In the genomic region with DNA sequence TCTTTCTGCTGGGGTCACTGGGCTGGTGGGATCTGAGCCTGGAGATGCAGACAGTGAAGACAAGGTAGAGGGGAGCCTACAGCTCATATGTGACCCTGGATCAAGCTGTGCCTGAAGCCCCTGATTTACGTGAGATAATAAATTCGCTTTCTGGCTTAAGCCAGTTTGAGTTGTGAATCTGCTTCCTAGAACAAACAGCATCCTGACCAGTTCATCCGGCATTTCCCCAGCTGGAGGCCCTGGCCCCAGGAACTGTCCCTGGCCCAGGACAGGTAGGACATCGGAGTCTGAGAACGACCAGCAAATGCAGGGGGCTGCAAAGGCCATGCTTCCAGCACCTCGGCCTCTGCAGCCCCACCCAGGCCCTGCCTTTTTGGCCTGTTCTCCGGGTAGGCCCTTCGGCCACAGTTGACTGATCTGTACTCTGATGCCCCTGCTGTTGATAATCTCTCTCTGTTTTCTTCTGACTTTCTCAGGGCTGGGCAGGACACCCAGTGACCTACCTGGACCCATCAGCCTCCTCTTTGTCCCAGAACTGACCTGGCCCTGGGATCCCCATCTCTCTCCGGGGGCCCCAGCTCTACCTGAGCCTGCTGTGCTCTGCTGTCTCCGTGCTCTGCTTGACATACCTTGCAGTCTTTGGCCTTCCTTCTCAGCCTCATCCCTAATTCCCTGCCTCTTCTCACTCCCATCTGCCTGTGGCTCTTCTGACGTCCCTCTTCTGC, we compare ENCODE assay signal across 1 cellular context.
A peak's percentile ranks its signal among the peaks of the same experiment; 100 is the strongest.
TF ChIP-seq lines count a peak whose summit lies in the region.

No MANE protein-coding gene starts in this region.

TF ChIP-seq in K562, 482 proteins besides CTCF, POLR2A, EP300 and RAD21 (continued from another document):
- TF ChIP-seq HIVEP1 (CRISPR knock-in tag; IDR thresholded peaks at IDR 0.05), result no peak
- TF ChIP-seq, protein P1, sequence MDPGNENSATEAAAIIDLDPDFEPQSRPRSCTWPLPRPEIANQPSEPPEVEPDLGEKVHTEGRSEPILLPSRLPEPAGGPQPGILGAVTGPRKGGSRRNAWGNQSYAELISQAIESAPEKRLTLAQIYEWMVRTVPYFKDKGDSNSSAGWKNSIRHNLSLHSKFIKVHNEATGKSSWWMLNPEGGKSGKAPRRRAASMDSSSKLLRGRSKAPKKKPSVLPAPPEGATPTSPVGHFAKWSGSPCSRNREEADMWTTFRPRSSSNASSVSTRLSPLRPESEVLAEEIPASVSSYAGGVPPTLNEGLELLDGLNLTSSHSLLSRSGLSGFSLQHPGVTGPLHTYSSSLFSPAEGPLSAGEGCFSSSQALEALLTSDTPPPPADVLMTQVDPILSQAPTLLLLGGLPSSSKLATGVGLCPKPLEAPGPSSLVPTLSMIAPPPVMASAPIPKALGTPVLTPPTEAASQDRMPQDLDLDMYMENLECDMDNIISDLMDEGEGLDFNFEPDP (CRISPR knock-in tag; IDR thresholded peaks at IDR 0.05), result no peak
- no peak for TF ChIP-seq ZNF830 (CRISPR knock-in tag; IDR thresholded peaks at IDR 0.05)
- TF ChIP-seq SP2 (IDR thresholded peaks at IDR 0.05; ENCODE audit: extremely low read depth, low read depth, low read length, poor library complexity, severe bottlenecking), result no peak
- no peak for TF ChIP-seq NCOA1 (IDR thresholded peaks at IDR 0.05; ENCODE audit: low read depth)
- no peak for TF ChIP-seq ZNF780A (CRISPR knock-in tag; IDR thresholded peaks at IDR 0.05)
- no peak for TF ChIP-seq XRCC5 (IDR thresholded peaks at IDR 0.05; ENCODE audit: low read depth, low read length)
- TF ChIP-seq MCM5 (IDR thresholded peaks at IDR 0.05; ENCODE audit: low read depth), result no peak
- TF ChIP-seq RBFOX2 (IDR thresholded peaks at IDR 0.05; ENCODE audit: low read depth, low read length), result 0 out of 2 replicates have a peak, but pooled peaks have one; percentile 22
- no peak for TF ChIP-seq BRF1 (IDR thresholded peaks at IDR 0.05; ENCODE audit: borderline replicate concordance, extremely low read depth, insufficient read length)
- TF ChIP-seq ETS2 (tag; IDR thresholded peaks at IDR 0.05; ENCODE audit: borderline replicate concordance, poor library complexity, severe bottlenecking), result no peak
- TF ChIP-seq SIN3A (IDR thresholded peaks at IDR 0.05; ENCODE audit: borderline replicate concordance in 2 of 2, control insufficient read depth in 1 of 2, low read depth in 2 of 2, low read length in 2 of 2), result no peak
- no peak for TF ChIP-seq MAFG (tag; conservative IDR thresholded peaks at IDR 0.05)
- peak; percentile 22; the same call in 1 of the 2 replicates for TF ChIP-seq ZNF263 (CRISPR knock-in tag; IDR thresholded peaks at IDR 0.05; ENCODE audit: borderline replicate concordance)
- peak; percentile 27; the same call in 1 of the 2 replicates for TF ChIP-seq BCOR (IDR thresholded peaks at IDR 0.05)
- 0 out of 2 replicates have a peak, but pooled peaks have one; percentile 74 for TF ChIP-seq HDGF (IDR thresholded peaks at IDR 0.05)
- TF ChIP-seq RHOXF2B (CRISPR knock-in tag; conservative IDR thresholded peaks at IDR 0.05), result no peak
- TF ChIP-seq HCFC1 (IDR thresholded peaks at IDR 0.05; ENCODE audit: low read depth, low read length), result 0 out of 2 replicates have a peak, but pooled peaks have one; percentile 3
- no peak for TF ChIP-seq KLF16 (IDR thresholded peaks at IDR 0.05)
- no peak for TF ChIP-seq DPF2 (IDR thresholded peaks at IDR 0.05)
TF ChIP-seq in K562: peak in this region for 9.
